11 cellular contexts compared by ENCODE assay signal in the genomic region with DNA sequence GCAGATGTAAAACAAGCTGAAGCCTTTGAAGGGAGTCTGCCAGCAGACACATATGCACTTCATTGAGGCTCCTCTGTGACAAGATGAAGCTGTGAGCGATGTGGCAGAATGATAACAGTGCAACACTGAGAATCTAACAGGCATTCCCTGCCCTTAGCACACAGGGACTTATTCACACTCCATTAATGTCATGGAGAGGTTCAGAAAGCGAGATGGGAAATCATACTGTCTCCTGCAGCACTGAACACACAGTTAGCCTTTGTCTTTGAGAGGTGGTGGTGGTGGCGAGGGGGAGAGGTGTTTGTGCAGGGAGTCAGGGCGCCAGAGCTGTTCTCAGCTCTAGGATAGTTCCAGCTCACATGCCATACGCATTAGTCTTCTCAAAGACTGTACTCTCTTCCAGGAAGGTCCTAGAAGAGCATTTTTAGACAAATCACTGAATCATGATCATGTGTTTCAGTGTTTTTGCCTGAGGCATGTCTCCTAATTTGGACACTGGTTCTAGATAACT.
DNase-seq lines count a peak whose midpoint lies in the region; ATAC-seq and TF ChIP-seq lines count a peak whose summit lies in the region.
"Had no signal": no experiment of that assay in that cellular context is flagged by ENCODE, and none has a peak within 500 bp of the region (broad histone marks: within the 10 kb centered on the region; RNA-seq: fewer than 3 reads in every experiment).

No MANE protein-coding gene starts in this region.

- H3K27me3 ChIP-seq in mesenchymal stem cell (ENCODE audit: control insufficient read depth in 1 of 2, insufficient read depth in 1 of 2, low read length in 2 of 2) (no peaks in the 10 kb centered on the region), upper lobe of right lung (no peaks in the 10 kb centered on the region)

- peak overlapping the region in 1 of 2 experiments; percentile 86 for H3K23ac ChIP-seq in mesenchymal stem cell (ENCODE audit: low read length in 2 of 2)

- H3K36me3 ChIP-seq in mesenchymal stem cell (ENCODE audit: control insufficient read depth in 1 of 2, insufficient read depth in 2 of 2, low read depth in 1 of 2, low read length in 2 of 2): peaks cover 18 to 80% of the 10 kb centered on the region in 2 experiments
- peaks cover 37% of the 10 kb centered on the region for H3K36me3 ChIP-seq in upper lobe of right lung

- H3K4ac ChIP-seq in mesenchymal stem cell (ENCODE audit: low read depth in 1 of 2, low read length in 2 of 2): no peak overlapping the region

- H4K91ac ChIP-seq in mesenchymal stem cell (ENCODE audit: low read length): no peak overlapping the region

- no peak overlapping the region for H4K8ac ChIP-seq in mesenchymal stem cell (ENCODE audit: low read length)

- intact Hi-C loops in upper lobe of right lung (cut with DNase I): no loop called here

- H2BK5ac ChIP-seq in mesenchymal stem cell (ENCODE audit: low read depth, low read length, poor library complexity, severe bottlenecking): no peak overlapping the region

- peak; percentile 62 for ATAC-seq in upper lobe of right lung
- no peak for ATAC-seq in HG02588 (IDR thresholded peaks at IDR 0.05; ENCODE audit: unreplicated experiment)

- peak overlapping the region; percentile 85 for H3K9ac ChIP-seq in mesenchymal stem cell (ENCODE audit: low read length)

- no peak overlapping the region for H2AFZ ChIP-seq in mesenchymal stem cell (ENCODE audit: low read depth, low read length)

- peaks cover 26% of the 10 kb centered on the region for H3K79me1 ChIP-seq in mesenchymal stem cell (replicated peaks; ENCODE audit: low read length, poor library complexity, severe bottlenecking)

- no peaks in the 10 kb centered on the region for H3K9me3 ChIP-seq in mesenchymal stem cell (ENCODE audit: control insufficient read depth, low read length)
- no peaks in the 10 kb centered on the region for H3K9me3 ChIP-seq in upper lobe of right lung

- H3K4me1 ChIP-seq in mesenchymal stem cell (ENCODE audit: control insufficient read depth, insufficient read depth, low read depth, low read length): peaks cover 7% of the 10 kb centered on the region
- peaks cover 58% of the 10 kb centered on the region for H3K4me1 ChIP-seq in upper lobe of right lung

- TF ChIP-seq CTCF in choroid plexus epithelial cell (conservative IDR thresholded peaks at IDR 0.05; ENCODE audit: low read depth, low read length) (no peak), upper lobe of right lung (IDR thresholded peaks at IDR 0.05) (no peak), GM10266 (IDR thresholded peaks at IDR 0.05; ENCODE audit: control insufficient read depth, insufficient read depth, low read depth, missing control alignments) (no peak)

- 77% methylated on average over 4 of the region's 5 CpGs for WGBS in mesenchymal stem cell

- H2AK5ac ChIP-seq in mesenchymal stem cell (ENCODE audit: low read length, severe bottlenecking): peak overlapping the region; percentile 26

- H3K27ac Mint-ChIP-seq in activated T-cell treated with anti-CD3 and anti-CD28 coated beads, Interleukin-2, amount 50 U/mL, for 24 hours: peak overlapping the region; percentile 87
- H3K27ac Mint-ChIP-seq: activated T-helper 2 cell treated with anti-CD3 and anti-CD28 coated beads, Interferon-gamma antibody, Interleukin-2, Interleukin-4, amounts not matched to agents 10 μg/mL and 5 μg/mL and 100 μg/mL, durations not matched to agents 14 hours and 24 hours and 36 hours had no signal

- H3K9me3 Mint-ChIP-seq in activated T-cell treated with anti-CD3 and anti-CD28 coated beads, Interleukin-2, amount 50 U/mL, for 24 hours: peaks cover 8% of the 10 kb centered on the region
- H3K9me3 Mint-ChIP-seq: activated T-helper 2 cell treated with anti-CD3 and anti-CD28 coated beads, Interferon-gamma antibody, Interleukin-2, Interleukin-4, amounts not matched to agents 10 μg/mL and 5 μg/mL and 100 μg/mL, durations not matched to agents 14 hours and 24 hours and 36 hours had no signal

- H2BK12ac ChIP-seq in mesenchymal stem cell (ENCODE audit: low read length in 2 of 2): peak overlapping the region in 1 of 2 experiments; percentile 83

- H3K27me3 Mint-ChIP-seq in activated T-cell treated with anti-CD3 and anti-CD28 coated beads, Interleukin-2, amount 50 U/mL, for 24 hours: no peaks in the 10 kb centered on the region

- H3K4me3 ChIP-seq in choroid plexus epithelial cell (ENCODE audit: low read depth, low read length) (no peak overlapping the region), mesenchymal stem cell (ENCODE audit: insufficient read depth in 1 of 2, low read depth in 1 of 2, low read length in 2 of 2) (no peak overlapping the region), upper lobe of right lung (no peak overlapping the region)

- no peak overlapping the region for H2BK15ac ChIP-seq in mesenchymal stem cell (ENCODE audit: low read depth, poor library complexity, severe bottlenecking)

- H3K4me2 ChIP-seq in mesenchymal stem cell (ENCODE audit: low read length, poor library complexity, severe bottlenecking): no peak overlapping the region

- peaks cover 88% of the 10 kb centered on the region for H3K4me1 Mint-ChIP-seq in activated T-cell treated with anti-CD3 and anti-CD28 coated beads, Interleukin-2, amount 50 U/mL, for 24 hours (ENCODE audit: low read depth)

- H3K36me3 Mint-ChIP-seq in activated T-cell treated with anti-CD3 and anti-CD28 coated beads, Interleukin-2, amount 50 U/mL, for 24 hours (ENCODE audit: low read depth): peaks cover 97% of the 10 kb centered on the region

- H3K27ac ChIP-seq in mesenchymal stem cell (ENCODE audit: low read length, poor library complexity, severe bottlenecking): peak overlapping the region; percentile 31
- peak overlapping the region; percentile 39 for H3K27ac ChIP-seq in upper lobe of right lung

- no peak for DNase-seq in activated T-cell treated with anti-CD3 and anti-CD28 coated beads, Interleukin-2, amount 50 U/mL, for 24 hours
- no peak for DNase-seq in activated T-cell treated with anti-CD3 and anti-CD28 coated beads for 4 hours
- DNase-seq in choroid plexus epithelial cell (ENCODE audit: low read depth): peak; percentile 94
- peak; percentile 88 for DNase-seq in mesenchymal stem cell
- DNase-seq in upper lobe of right lung: no peak
- no peak for DNase-seq in NCI-H2107 (lab: John Stamatoyannopoulos, UW)
- DNase-seq in GM10266 (ENCODE audit: extremely low spot score): no peak
- DNase-seq: 8988T, NCI-H1105 had no signal

- H3K18ac ChIP-seq in mesenchymal stem cell (ENCODE audit: low read depth in 1 of 2, low read length in 2 of 2): peak overlapping the region in 1 of 2 experiments; percentile 86

- H3K14ac ChIP-seq in mesenchymal stem cell (ENCODE audit: low read length in 2 of 2): peak overlapping the region in 1 of 2 experiments; percentile 30

- no peak overlapping the region for H3K4me3 Mint-ChIP-seq in activated T-cell treated with anti-CD3 and anti-CD28 coated beads, Interleukin-2, amount 50 U/mL, for 24 hours

- no peak overlapping the region for H2BK120ac ChIP-seq in mesenchymal stem cell (ENCODE audit: low read depth, low read length)

Comparison
In these comparisons a context has a peak if more than half of its experiments do, and no peak if none do; other contexts are left out.
1. DNase-seq: peak in choroid plexus epithelial cell (single experiment) and mesenchymal stem cell (single experiment); none in activated T-cell treated with anti-CD3 and anti-CD28 coated beads, Interleukin-2, amount 50 U/mL, for 24 hours (single experiment), activated T-cell treated with anti-CD3 and anti-CD28 coated beads for 4 hours (single experiment), upper lobe of right lung (single experiment), NCI-H2107 (single experiment) and GM10266 (single experiment).